14 cellular contexts compared by ENCODE assay signal in the genomic region with DNA sequence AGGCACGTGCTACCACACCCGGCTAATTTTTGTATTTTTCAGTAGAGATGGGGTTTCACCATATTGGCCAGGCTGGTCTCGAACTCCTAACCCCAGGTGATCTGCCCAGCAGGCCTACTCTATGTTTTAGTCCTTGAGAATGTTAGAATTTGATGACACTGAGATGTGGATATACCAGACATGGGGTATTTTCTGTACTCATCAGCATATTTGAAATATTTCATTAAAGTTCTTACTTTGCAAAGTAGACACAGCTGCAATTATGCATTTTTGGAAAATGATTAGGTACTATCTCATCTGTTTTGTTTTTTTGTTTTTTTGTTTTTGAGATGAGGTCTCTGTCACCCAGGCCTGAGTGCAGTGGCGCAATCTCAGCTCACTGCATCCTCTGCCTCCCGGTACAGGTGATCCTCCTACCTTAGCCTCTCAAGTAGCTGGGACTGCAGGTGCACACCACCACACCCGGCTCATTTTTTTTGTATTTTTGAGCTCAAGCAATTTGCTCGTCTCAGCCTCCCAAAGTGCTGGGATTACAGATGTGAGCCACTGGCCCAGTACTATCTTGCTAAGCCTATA. TPM values are rescaled to one million over a fixed set of nuclear protein-coding genes. Genes with fewer than 3 reads are reported as not detected.
DNase-seq lines count a peak whose midpoint lies in the region; ATAC-seq, FAIRE-seq and TF ChIP-seq lines count a peak whose summit lies in the region.
"Had no signal": no experiment of that assay in that cellular context is flagged by ENCODE, and none has a peak within 500 bp of the region (broad histone marks: within the 10 kb centered on the region; RNA-seq: fewer than 3 reads in every experiment).

No MANE protein-coding gene starts in this region.

- H3K4me3 ChIP-seq in A549 (no peak overlapping the region), adipocyte (ENCODE audit: low read length) (peak overlapping the region; percentile 31), kidney (ENCODE audit: low read length in 2 of 2) (no peak overlapping the region), skeletal muscle satellite cell (ENCODE audit: low read length) (peak overlapping the region; percentile 2)

- FAIRE-seq in A549 (lab: Jason Lieb, UNC) (no peak), kidney (lab: Jason Lieb, UNC) (no peak)

- no peak overlapping the region for H3K4me3 Mint-ChIP-seq in WTC11
- H3K4me3 Mint-ChIP-seq in activated CD8-positive, alpha-beta memory T cell treated with anti-CD3 and anti-CD28 coated beads, Interleukin-2, amount 10 ng/mL, durations not matched to agents 7 days and 5 days, result no peak overlapping the region
- H3K4me3 Mint-ChIP-seq: activated CD8-positive, alpha-beta T cell treated with anti-CD3 and anti-CD28 coated beads, Interleukin-2, amount 10 ng/mL, durations not matched to agents 7 days and 5 days had no signal

- peaks cover 19% of the 10 kb centered on the region for H3K36me3 Mint-ChIP-seq in WTC11
- H3K36me3 Mint-ChIP-seq in activated CD8-positive, alpha-beta memory T cell treated with anti-CD3 and anti-CD28 coated beads, Interleukin-2, amount 10 ng/mL, durations not matched to agents 7 days and 5 days, result no peaks in the 10 kb centered on the region

- H3K36me3 ChIP-seq in adipocyte (ENCODE audit: control insufficient read depth, insufficient read depth, low read length, severe bottlenecking) (no peaks in the 10 kb centered on the region), kidney (ENCODE audit: control insufficient read depth in 1 of 2, insufficient read depth in 2 of 2, low read length in 2 of 2) (peaks cover 0 to 3% of the 10 kb centered on the region in 2 donors), skeletal muscle satellite cell (ENCODE audit: insufficient read depth, low read length) (no peaks in the 10 kb centered on the region)

- no peak for TF ChIP-seq EP300 in A549 (IDR thresholded peaks at IDR 0.05)

- intact Hi-C loops in kidney (cut with DNase I), result no loop called here

- CTCF ChIA-PET in A549 (lab: Yijun Ruan, JAX) (interaction anchor here (0.7 to 18.2 kb wide), 10 partner anchors 6 to 59 kb away, joined by 3 to 259 read pairs (median 4); a partner anchor contains a TSS), WTC11 (lab: Charles Lee) (interaction anchor here (1.2 kb wide), 1 partner anchor 21 kb away, joined by 3 read pairs; no protein-coding TSS in a partner anchor)
- CTCF ChIA-PET in activated CD8-positive, alpha-beta memory T cell treated with anti-CD3 and anti-CD28 coated beads, Interleukin-2, amount 10 ng/mL, durations not matched to agents 7 days and 5 days (lab: Charles Lee), result interaction anchor here (0.6 to 1.2 kb wide), 2 partner anchors 11 to 201 kb away, joined by 3 to 4 read pairs; no protein-coding TSS in a partner anchor

- WGBS in A549 (ENCODE audit: missing lambda C conversion rate), result 96% methylated on average over 7 of the region's 7 CpGs

- H3K9me3 Mint-ChIP-seq in WTC11, result no peaks in the 10 kb centered on the region
- no peaks in the 10 kb centered on the region for H3K9me3 Mint-ChIP-seq in activated CD8-positive, alpha-beta memory T cell treated with anti-CD3 and anti-CD28 coated beads, Interleukin-2, amount 10 ng/mL, durations not matched to agents 7 days and 5 days (ENCODE audit: low read depth)

- H3K27ac ChIP-seq in A549, result 0 out of 6 replicates have a peak overlapping the region, but pooled peaks of 1 of the 2 experiments have one; percentile 0
- peak overlapping the region; percentile 61 to 65 for H3K27ac ChIP-seq in kidney (ENCODE audit: low read depth in 2 of 2, low read length in 2 of 2)
- H3K27ac ChIP-seq: foreskin keratinocyte had no signal

- H3K9ac ChIP-seq in adipocyte (ENCODE audit: low read length) (peak overlapping the region; percentile 34), kidney (ENCODE audit: low read length in 2 of 2) (peak overlapping the region in 1 of 2 donors; percentile 42), skeletal muscle satellite cell (ENCODE audit: low read depth, low read length) (peak overlapping the region; percentile 56)

- POLR2A ChIA-PET in A549 (lab: Yijun Ruan, JAX), result interaction anchor here (0.9 to 1.1 kb wide), 2 partner anchors 13 to 33 kb away, joined by 3 to 4 read pairs; a partner anchor contains a TSS
- POLR2A ChIA-PET in WTC11 (lab: Charles Lee), result no interaction called here

- H3K27me3 ChIP-seq in adipocyte (replicated peaks; ENCODE audit: control insufficient read depth, insufficient read depth, low read length) (no peaks in the 10 kb centered on the region), skeletal muscle satellite cell (ENCODE audit: control insufficient read depth, insufficient read depth, low read length) (no peaks in the 10 kb centered on the region)
- H3K27me3 ChIP-seq: foreskin keratinocyte had no signal

- H3K4me1 ChIP-seq in A549, result peaks cover 45% of the 10 kb centered on the region
- H3K4me1 ChIP-seq in adipocyte (ENCODE audit: control insufficient read depth, insufficient read depth, low read length), result peaks cover 31% of the 10 kb centered on the region
- peaks cover 41 to 48% of the 10 kb centered on the region in 2 donors for H3K4me1 ChIP-seq in kidney (ENCODE audit: control insufficient read depth in 1 of 2, insufficient read depth in 1 of 2, low read depth in 1 of 2, low read length in 2 of 2)
- H3K4me1 ChIP-seq in skeletal muscle satellite cell (ENCODE audit: control insufficient read depth, insufficient read depth, low read length), result peaks cover 22% of the 10 kb centered on the region

- TF ChIP-seq CTCF in A549 (IDR thresholded peaks at IDR 0.05) (no peak), kidney (IDR thresholded peaks at IDR 0.05; ENCODE audit: borderline replicate concordance, extremely low read depth, insufficient read depth) (no peak), WTC11 (IDR thresholded peaks at IDR 0.05) (no peak)

- ATAC-seq in A549, result no peak
- no peak for ATAC-seq in WTC11
- no peak for ATAC-seq in activated CD8-positive, alpha-beta memory T cell treated with anti-CD3 and anti-CD28 coated beads, Interleukin-2, amount 10 ng/mL, durations not matched to agents 7 days and 5 days
- ATAC-seq: activated CD8-positive, alpha-beta T cell treated with anti-CD3 and anti-CD28 coated beads, Interleukin-2, amount 10 ng/mL, durations not matched to agents 7 days and 5 days; foreskin keratinocyte had no signal

- DNase-seq in A549 (ENCODE audit: low read depth in 1 of 2, low spot score in 1 of 2) (no peak), adipocyte (ENCODE audit: low read depth) (no peak), kidney (no peak), WTC11 (ENCODE audit: low spot score) (no peak), NCI-H1417 (lab: John Stamatoyannopoulos, UW) (no peak), NCI-H2029 (lab: John Stamatoyannopoulos, UW) (no peak)
- no peak for DNase-seq in activated CD8-positive, alpha-beta memory T cell treated with anti-CD3 and anti-CD28 coated beads, Interleukin-2, amount 10 ng/mL, durations not matched to agents 7 days and 5 days
- DNase-seq: activated CD8-positive, alpha-beta T cell treated with anti-CD3 and anti-CD28 coated beads, Interleukin-2, amount 10 ng/mL, durations not matched to agents 7 days and 5 days; activated effector memory CD4-positive, alpha-beta T cell treated with Interleukin-2 at 50 U/mL for 16 hours; NK-92 treated with Interleukin-12 subunit alpha and Interleukin-12 subunit beta, amount 100 ng/mL, for 24 hours; stimulated activated CD4-positive, alpha-beta T cell treated with anti-CD3 and anti-CD28 coated beads, Interleukin-4, amount 100 ng/mL, for 4 hours had no signal

- no peak overlapping the region for H3K27ac Mint-ChIP-seq in WTC11
- H3K27ac Mint-ChIP-seq in activated CD8-positive, alpha-beta memory T cell treated with anti-CD3 and anti-CD28 coated beads, Interleukin-2, amount 10 ng/mL, durations not matched to agents 7 days and 5 days, result no peak overlapping the region
- H3K27ac Mint-ChIP-seq: activated CD8-positive, alpha-beta T cell treated with anti-CD3 and anti-CD28 coated beads, Interleukin-2, amount 10 ng/mL, durations not matched to agents 7 days and 5 days had no signal

- peaks cover 10% of the 10 kb centered on the region; the same call in 1 of the 2 replicates for H3K4me1 Mint-ChIP-seq in WTC11
- H3K4me1 Mint-ChIP-seq in activated CD8-positive, alpha-beta memory T cell treated with anti-CD3 and anti-CD28 coated beads, Interleukin-2, amount 10 ng/mL, durations not matched to agents 7 days and 5 days, result peaks cover 5% of the 10 kb centered on the region

- no peaks in the 10 kb centered on the region for H3K27me3 Mint-ChIP-seq in WTC11 (ENCODE audit: low read depth)
- H3K27me3 Mint-ChIP-seq in activated CD8-positive, alpha-beta memory T cell treated with anti-CD3 and anti-CD28 coated beads, Interleukin-2, amount 10 ng/mL, durations not matched to agents 7 days and 5 days, result no peaks in the 10 kb centered on the region

- H3K9me3 ChIP-seq in A549, result no peaks in the 10 kb centered on the region
- H3K9me3 ChIP-seq in adipocyte (ENCODE audit: control insufficient read depth, low read length), result no peaks in the 10 kb centered on the region
- no peaks in the 10 kb centered on the region for H3K9me3 ChIP-seq in kidney (ENCODE audit: control insufficient read depth in 1 of 2, low read length in 2 of 2)
- H3K9me3 ChIP-seq in skeletal muscle satellite cell (replicated peaks; ENCODE audit: low read length), result no peaks in the 10 kb centered on the region

- no peak for TF ChIP-seq RAD21 in A549 (conservative IDR thresholded peaks at IDR 0.05 in 1 of 2, IDR thresholded peaks at IDR 0.05 in 1 of 2)

- TF ChIP-seq POLR2A in A549 (IDR thresholded peaks at IDR 0.05; ENCODE audit: low read length), result no peak

- H3K4me2 ChIP-seq in A549, result no peak overlapping the region
- peak overlapping the region; percentile 60 for H3K4me2 ChIP-seq in skeletal muscle satellite cell (ENCODE audit: low read length)

RNA-seq across cellular contexts. Expression of a gene that starts 12.7 kb away (rescaled TPM):
- polyA plus RNA-seq in A549 (2011; rRNA removed) (343 and 425 TPM in 2 replicates), A549 (2017; fragmentation: RNase III; extraction: RNeasy Plus Mini Kit Qiagen cat#74134 plus additional on column Dnase treatment) (244 to 296 TPM (median 291 TPM) in 3 replicates), kidney (ENCODE audit: insufficient read depth, low read depth, low replicate concordance) (425 TPM)
- polyA plus RNA-seq in A549 (2012; cell fraction: cytosol; rRNA removed), result 347 and 383 TPM in 2 replicates
- polyA plus RNA-seq in A549 (2012; cell fraction: nucleus; rRNA removed), result 348 and 443 TPM in 2 replicates
- polyA minus RNA-seq in A549 (2011; rRNA and poly(A)+ RNA removed), result 154 and 156 TPM in 2 replicates
- total RNA-seq in kidney (381 TPM), WTC11 (2021) (335 to 400 TPM (median 358 TPM) in 3 replicates)
- total RNA-seq in skeletal muscle satellite cell (2012; rRNA removed), result under 0.01 TPM in 1 of 2 replicates, not detected in the other
- total RNA-seq in activated CD8-positive, alpha-beta memory T cell treated with anti-CD3 and anti-CD28 coated beads, Interleukin-2, amount 10 ng/mL, durations not matched to agents 7 days and 5 days, result 10 to 100 TPM in 1 of 2 experiments, 1 to 10 TPM in 1; 9.3 to 15.6 TPM
- total RNA-seq: SK-MEL-5 had no signal

RNA-seq across cellular contexts. Expression of a gene that starts 20.9 kb away (rescaled TPM):
- polyA plus RNA-seq in A549 (2011; rRNA removed) (14.6 and 30.5 TPM in 2 replicates), A549 (2017; fragmentation: RNase III; extraction: RNeasy Plus Mini Kit Qiagen cat#74134 plus additional on column Dnase treatment) (88.6 to 99.6 TPM (median 99.5 TPM) in 3 replicates), kidney (ENCODE audit: insufficient read depth, low read depth, low replicate concordance) (69.9 TPM)
- 281 and 324 TPM in 2 replicates for polyA plus RNA-seq in A549 (2012; cell fraction: cytosol; rRNA removed)
- 99.6 and 180 TPM in 2 replicates for polyA plus RNA-seq in A549 (2012; cell fraction: nucleus; rRNA removed)
- 2.9 and 3.1 TPM in 2 replicates for polyA minus RNA-seq in A549 (2011; rRNA and poly(A)+ RNA removed)
- total RNA-seq in kidney (66.0 TPM), WTC11 (2021) (32.3 to 33.8 TPM (median 33.4 TPM) in 3 replicates)
- total RNA-seq in skeletal muscle satellite cell (2012; rRNA removed), result not detected in 2 replicates
- total RNA-seq in activated CD8-positive, alpha-beta memory T cell treated with anti-CD3 and anti-CD28 coated beads, Interleukin-2, amount 10 ng/mL, durations not matched to agents 7 days and 5 days, result not detected
- total RNA-seq: activated CD8-positive, alpha-beta T cell treated with anti-CD3 and anti-CD28 coated beads, Interleukin-2, amount 10 ng/mL, durations not matched to agents 7 days and 5 days; SK-MEL-5 had no signal

RNA-seq across cellular contexts. Expression of a gene that starts 27.0 kb away (rescaled TPM):
- polyA plus RNA-seq in A549 (2011; rRNA removed) (197 and 302 TPM in 2 replicates), A549 (2017; fragmentation: RNase III; extraction: RNeasy Plus Mini Kit Qiagen cat#74134 plus additional on column Dnase treatment) (487 to 531 TPM (median 489 TPM) in 3 replicates), kidney (ENCODE audit: insufficient read depth, low read depth, low replicate concordance) (40.3 TPM)
- 1,004 and 1,085 TPM in 2 replicates for polyA plus RNA-seq in A549 (2012; cell fraction: cytosol; rRNA removed)
- 520 and 541 TPM in 2 replicates for polyA plus RNA-seq in A549 (2012; cell fraction: nucleus; rRNA removed)
- polyA minus RNA-seq in A549 (2011; rRNA and poly(A)+ RNA removed), result 17.0 and 21.4 TPM in 2 replicates
- total RNA-seq in kidney (43.9 TPM), WTC11 (2021) (16.1 to 22.3 TPM (median 21.3 TPM) in 3 replicates)
- total RNA-seq in skeletal muscle satellite cell (2012; rRNA removed), result not detected in 2 replicates
- not detected for total RNA-seq in activated CD8-positive, alpha-beta memory T cell treated with anti-CD3 and anti-CD28 coated beads, Interleukin-2, amount 10 ng/mL, durations not matched to agents 7 days and 5 days
- total RNA-seq: activated CD8-positive, alpha-beta T cell treated with anti-CD3 and anti-CD28 coated beads, Interleukin-2, amount 10 ng/mL, durations not matched to agents 7 days and 5 days; SK-MEL-5 had no signal

RNA-seq across cellular contexts. Expression of a gene that starts 38.7 kb away (rescaled TPM):
- 75.5 and 88.1 TPM in 2 replicates for polyA plus RNA-seq in A549 (2011; rRNA removed)
- polyA plus RNA-seq in A549 (2012; cell fraction: cytosol; rRNA removed), result 225 and 320 TPM in 2 replicates
- polyA plus RNA-seq in A549 (2012; cell fraction: nucleus; rRNA removed), result 303 and 382 TPM in 2 replicates
- 87.5 to 104 TPM (median 100 TPM) in 3 replicates for polyA plus RNA-seq in A549 (2017; fragmentation: RNase III; extraction: RNeasy Plus Mini Kit Qiagen cat#74134 plus additional on column Dnase treatment)
- 75.2 and 83.9 TPM in 2 replicates for polyA minus RNA-seq in A549 (2011; rRNA and poly(A)+ RNA removed)
- total RNA-seq in kidney, result 30.3 TPM
- polyA plus RNA-seq in kidney (ENCODE audit: insufficient read depth, low read depth, low replicate concordance), result 62.7 TPM
- 88.2 and 101 TPM in 2 replicates for total RNA-seq in skeletal muscle satellite cell (2012; rRNA removed)
- total RNA-seq in WTC11 (2021), result 83.3 to 92.5 TPM (median 90.1 TPM) in 3 replicates
- total RNA-seq in activated CD8-positive, alpha-beta memory T cell treated with anti-CD3 and anti-CD28 coated beads, Interleukin-2, amount 10 ng/mL, durations not matched to agents 7 days and 5 days, result 10 to 100 TPM; 69.7 to 76.7 TPM

RNA-seq across cellular contexts. Expression of a gene that starts 42.6 kb away (rescaled TPM):
- polyA plus RNA-seq in A549 (2011; rRNA removed) (2.8 and 3.8 TPM in 2 replicates), A549 (2017; fragmentation: RNase III; extraction: RNeasy Plus Mini Kit Qiagen cat#74134 plus additional on column Dnase treatment) (2.4 to 2.8 TPM (median 2.4 TPM) in 3 replicates), kidney (ENCODE audit: insufficient read depth, low read depth, low replicate concordance) (2.2 TPM)
- 1.4 and 2.6 TPM in 2 replicates for polyA plus RNA-seq in A549 (2012; cell fraction: cytosol; rRNA removed)
- polyA plus RNA-seq in A549 (2012; cell fraction: nucleus; rRNA removed), result 2.2 and 3.9 TPM in 2 replicates
- polyA minus RNA-seq in A549 (2011; rRNA and poly(A)+ RNA removed), result 1.4 and 2.1 TPM in 2 replicates
- total RNA-seq in kidney (7.2 TPM), WTC11 (2021) (12.9 to 18.3 TPM (median 13.2 TPM) in 3 replicates)
- 1.8 and 3.1 TPM in 2 replicates for total RNA-seq in skeletal muscle satellite cell (2012; rRNA removed)
- total RNA-seq in activated CD8-positive, alpha-beta memory T cell treated with anti-CD3 and anti-CD28 coated beads, Interleukin-2, amount 10 ng/mL, durations not matched to agents 7 days and 5 days, result 10 to 100 TPM; 10.8 to 13.5 TPM

Comparison
In these comparisons a context has a peak if more than half of its experiments do, and no peak if none do; other contexts are left out.
1. H3K4me3 ChIP-seq: peak in adipocyte (single experiment) and skeletal muscle satellite cell (single experiment); none in A549 (single experiment) and kidney (0 of 2).
2. RNA of a gene that starts 12.7 kb away (total RNA-seq): 381 TPM in kidney (single experiment) and 335 to 400 TPM in WTC11; 9.3 to 15.6 TPM in activated CD8-positive, alpha-beta memory T cell treated with anti-CD3 and anti-CD28 coated beads, Interleukin-2, amount 10 ng/mL, durations not matched to agents 7 days and 5 days; every median in the first group is over 10 times any median in the second.
3. RNA of a gene that starts 20.9 kb away (total RNA-seq): 66.0 TPM in kidney (single experiment) and 32.3 to 33.8 TPM in WTC11; not detected in activated CD8-positive, alpha-beta memory T cell treated with anti-CD3 and anti-CD28 coated beads, Interleukin-2, amount 10 ng/mL, durations not matched to agents 7 days and 5 days; every median in the first group is over 10 times any median in the second.
4. RNA of a gene that starts 27.0 kb away (total RNA-seq): 43.9 TPM in kidney (single experiment) and 16.1 to 22.3 TPM in WTC11; not detected in activated CD8-positive, alpha-beta memory T cell treated with anti-CD3 and anti-CD28 coated beads, Interleukin-2, amount 10 ng/mL, durations not matched to agents 7 days and 5 days; every median in the first group is over 10 times any median in the second.